ENCODE assay signal across 17 cellular contexts in genomic region chr14:63949696-63950095, GRCh38.
"Had no signal": no experiment of that assay in that cellular context is flagged by ENCODE, and none has a peak within 500 bp of the region (broad histone marks: within the 10 kb centered on the region; RNA-seq: fewer than 3 reads in every experiment).

No MANE protein-coding gene starts in this region.

- H3K4me3 Mint-ChIP-seq: activated naive CD4-positive, alpha-beta T cell treated with anti-CD3 and anti-CD28 coated beads, Interleukin-2, amount 50 U/mL, for 24 hours; natural killer cell treated with Interleukin-12 subunit alpha and Interleukin-12 subunit beta and Interleukin-15 and Interleukin-18, amount 100 ng/mL, for 72 hours; T-helper 2 cell treated with Interferon-gamma antibody and Interleukin-4, amounts not matched to agents 5 μg/mL and 100 μg/mL, for 36 hours had no signal

- H3K9me3 Mint-ChIP-seq: activated naive CD4-positive, alpha-beta T cell treated with anti-CD3 and anti-CD28 coated beads, Interleukin-2, amount 50 U/mL, for 24 hours; natural killer cell treated with Interleukin-12 subunit alpha and Interleukin-12 subunit beta and Interleukin-15 and Interleukin-18, amount 100 ng/mL, for 72 hours; T-helper 2 cell treated with Interferon-gamma antibody and Interleukin-4, amounts not matched to agents 5 μg/mL and 100 μg/mL, for 36 hours had no signal

- H3K27me3 Mint-ChIP-seq: activated naive CD4-positive, alpha-beta T cell treated with anti-CD3 and anti-CD28 coated beads, Interleukin-2, amount 50 U/mL, for 24 hours; natural killer cell treated with Interleukin-12 subunit alpha and Interleukin-12 subunit beta and Interleukin-15 and Interleukin-18, amount 100 ng/mL, for 72 hours had no signal

- DNase-seq: activated CD4-positive, alpha-beta T cell treated with anti-CD3 and anti-CD28 coated beads, Interleukin-2, amount 50 U/mL, for 4 hours; activated T-cell treated with anti-CD3 and anti-CD28 coated beads, Interleukin-2, amount 50 U/mL, for 1 hour; amygdala; glutamatergic neuron; left colon; mucosa of descending colon; psoas muscle; stimulated activated CD4-positive, alpha-beta T cell treated with anti-CD3 and anti-CD28 coated beads, Interleukin-12 subunit alpha, Interleukin-12 subunit beta, amount 100 ng/mL, for 4 hours; stimulated activated naive CD8-positive, alpha-beta T cell treated with anti-CD3 and anti-CD28 coated beads, Interleukin-15, Interleukin-2, amounts not matched to agents 100 U/mL and 50 U/mL, for 24 hours; upper lobe of right lung had no signal

- H3K27ac Mint-ChIP-seq: activated naive CD4-positive, alpha-beta T cell treated with anti-CD3 and anti-CD28 coated beads, Interleukin-2, amount 50 U/mL, for 24 hours; natural killer cell treated with Interleukin-12 subunit alpha and Interleukin-12 subunit beta and Interleukin-15 and Interleukin-18, amount 100 ng/mL, for 72 hours; T-helper 2 cell treated with Interferon-gamma antibody and Interleukin-4, amounts not matched to agents 5 μg/mL and 100 μg/mL, for 36 hours had no signal

- ATAC-seq: activated CD4-positive, CD25-positive, alpha-beta regulatory T cell treated with anti-CD3 and anti-CD28 coated beads, Interleukin-2, amount 50 U/mL, for 24 hours; left colon; mucosa of descending colon; natural killer cell treated with Interleukin-12 subunit alpha and Interleukin-12 subunit beta and Interleukin-15 and Interleukin-18, amount 100 ng/mL, for 72 hours; psoas muscle; sciatic nerve; stimulated activated naive CD8-positive, alpha-beta T cell treated with anti-CD3 and anti-CD28 coated beads, Interleukin-15, Interleukin-2, amounts not matched to agents 100 U/mL and 50 U/mL, for 24 hours; upper lobe of right lung had no signal

- H3K4me3 ChIP-seq: cardiac muscle cell, mucosa of descending colon, psoas muscle, suprapubic skin, upper lobe of right lung had no signal
